ENCODE assay signal across 8 cellular contexts in the genomic region with DNA sequence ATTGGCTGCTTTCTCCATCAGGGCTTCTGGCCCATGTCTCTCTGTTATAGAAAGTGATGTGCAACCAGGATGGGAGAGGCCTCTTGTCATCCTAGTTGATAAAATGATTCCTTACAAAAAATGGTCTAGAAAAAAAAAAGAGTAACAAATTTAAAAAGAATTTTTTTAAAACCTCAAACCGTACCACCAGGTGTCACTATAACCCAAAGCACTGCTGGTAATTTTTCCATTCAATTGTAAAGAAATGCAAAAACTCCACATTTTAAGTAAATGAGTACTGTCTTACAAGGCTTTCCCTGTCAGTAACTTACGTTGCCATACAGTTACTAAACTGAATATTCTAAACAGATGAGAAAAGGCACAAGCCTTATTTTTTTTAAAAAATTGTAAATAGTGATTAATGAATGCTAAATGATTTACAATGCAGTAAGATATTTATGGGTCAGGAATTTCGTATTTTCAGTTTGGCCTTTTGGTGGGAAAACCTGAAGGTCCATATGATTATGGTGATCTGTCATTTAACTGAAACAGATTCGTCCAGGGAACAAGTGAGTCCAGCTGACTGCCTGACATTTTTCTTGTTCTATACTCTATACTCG.
DNase-seq lines count a peak whose midpoint lies in the region; ATAC-seq and TF ChIP-seq lines count a peak whose summit lies in the region.

No MANE protein-coding gene starts in this region.

- H3K36me3 ChIP-seq in right atrium auricular region (no peaks in the 10 kb centered on the region), colonic mucosa (no peaks in the 10 kb centered on the region), osteoblast (ENCODE audit: insufficient read depth, low read length) (peaks cover 7% of the 10 kb centered on the region)

- ATAC-seq in left cardiac atrium, result no peak
- ATAC-seq in HG02678 (IDR thresholded peaks at IDR 0.05; ENCODE audit: unreplicated experiment), result no peak
- ATAC-seq in GM19328 (IDR thresholded peaks at IDR 0.05; ENCODE audit: unreplicated experiment), result no peak

- no peak overlapping the region for H3K9ac ChIP-seq in colonic mucosa (ENCODE audit: low read depth in 2 of 2, low read length in 2 of 2)

- no peaks in the 10 kb centered on the region for H3K9me3 ChIP-seq in right atrium auricular region
- H3K9me3 ChIP-seq in colonic mucosa, result no peaks in the 10 kb centered on the region
- no peaks in the 10 kb centered on the region for H3K9me3 ChIP-seq in osteoblast (ENCODE audit: low read depth, low read length)

- H3K4me3 ChIP-seq in right atrium auricular region, result no peak overlapping the region
- no peak overlapping the region for H3K4me3 ChIP-seq in colonic mucosa
- no peak overlapping the region for H3K4me3 ChIP-seq in osteoblast (ENCODE audit: insufficient read depth, low read length)

- TF ChIP-seq CTCF in right atrium auricular region (IDR thresholded peaks at IDR 0.05) (peak; percentile 69 to 81), colonic mucosa (IDR thresholded peaks at IDR 0.05) (peak; percentile 46), osteoblast (IDR thresholded peaks at IDR 0.05; ENCODE audit: extremely low read depth, low read depth, low read length) (peak; percentile 65)

- intact Hi-C loops in left cardiac atrium (cut with DNase I) (loop anchor here (2.0 to 10.0 kb wide), 2 partner anchors 121 to 125 kb away; no protein-coding TSS in a partner anchor), colonic mucosa (cut with DNase I) (loop anchor here (10.0 kb wide), 1 partner anchor 701 kb away; no protein-coding TSS in a partner anchor)

- H2AFZ ChIP-seq in osteoblast (ENCODE audit: low read length), result no peak overlapping the region

- DNase-seq in right atrium auricular region (ENCODE audit: low spot score) (no peak), left cardiac atrium (no peak), NCI-H446 (lab: John Stamatoyannopoulos, UW) (peak; percentile 49 to 65), colonic mucosa (no peak), osteoblast (ENCODE audit: insufficient read length, low spot score, missing footprints) (no peak), T-helper 9 cell (no peak)

- H4K20me1 ChIP-seq in osteoblast (ENCODE audit: insufficient read depth, low read length), result no peaks in the 10 kb centered on the region

- H3K4me1 ChIP-seq in right atrium auricular region (peaks cover 0 to 18% of the 10 kb centered on the region in 2 donors), colonic mucosa (no peaks in the 10 kb centered on the region), osteoblast (ENCODE audit: insufficient read depth, low read length) (peaks cover 38% of the 10 kb centered on the region)

- no peak overlapping the region for H3K27ac ChIP-seq in right atrium auricular region
- no peak overlapping the region for H3K27ac ChIP-seq in colonic mucosa
- H3K27ac ChIP-seq in osteoblast (ENCODE audit: low read depth, low read length), result peak overlapping the region; percentile 6

- no peaks in the 10 kb centered on the region for H3K27me3 ChIP-seq in right atrium auricular region
- no peaks in the 10 kb centered on the region for H3K27me3 ChIP-seq in colonic mucosa
- H3K27me3 ChIP-seq in osteoblast (ENCODE audit: insufficient read depth, low read length), result no peaks in the 10 kb centered on the region

- H3K79me2 ChIP-seq in osteoblast (ENCODE audit: insufficient read depth, low read length), result peaks cover 28% of the 10 kb centered on the region

- H3K4me2 ChIP-seq in osteoblast (ENCODE audit: insufficient read depth, low read length), result peak overlapping the region; percentile 1

Comparison
In these comparisons a context has a peak if more than half of its experiments do, and no peak if none do; other contexts are left out.
1. DNase-seq: peak in NCI-H446 (2 of 2); none in right atrium auricular region (single experiment), left cardiac atrium (single experiment), colonic mucosa (single experiment), osteoblast (single experiment) and T-helper 9 cell (single experiment).
2. Peak in every context shown above with its lines, with median percentiles within 50 percentile points of each other: CTCF ChIP-seq.